Comparison of ENCODE assay signal across 9 cellular contexts in genomic region chr1:2279210-2279639, GRCh38. TPM values are rescaled to one million over a fixed set of nuclear protein-coding genes. Genes with fewer than 3 reads are reported as not detected.
DNase-seq lines count a peak whose midpoint lies in the region; ATAC-seq and TF ChIP-seq lines count a peak whose summit lies in the region.
"Had no signal": no experiment of that assay in that cellular context is flagged by ENCODE, and none has a peak within 500 bp of the region (broad histone marks: within the 10 kb centered on the region; RNA-seq: fewer than 3 reads in every experiment).

No MANE protein-coding gene starts in this region.

- H3K36me3 ChIP-seq in ES-I3 (ENCODE audit: insufficient read depth, low read length) = no peaks in the 10 kb centered on the region
- peaks cover 5% of the 10 kb centered on the region for H3K36me3 ChIP-seq in iPS DF 6.9 (ENCODE audit: control insufficient read depth, insufficient read depth, low read length)

- ATAC-seq in sciatic nerve (peak; percentile 69), foreskin keratinocyte (no peak)

- H3K27me3 ChIP-seq in iPS DF 6.9 (ENCODE audit: control insufficient read depth, insufficient read depth, low read length) (no peaks in the 10 kb centered on the region), foreskin keratinocyte (no peaks in the 10 kb centered on the region)

- intact Hi-C loops in sciatic nerve (cut with DNase I) = no loop called here

- no CpG with 5 or more reads among the region's 13 CpGs for WGBS in iPS DF 6.9 (ENCODE audit: insufficient coverage, insufficient read length)

- in situ Hi-C loops in astrocyte of the spinal cord (cut with HindIII; ENCODE audit: low sequenced_read_pairs) = no loop called here

- H3K9me3 ChIP-seq in ES-I3 (ENCODE audit: control insufficient read depth, insufficient read depth, low read length) (no peaks in the 10 kb centered on the region), iPS DF 6.9 (ENCODE audit: control insufficient read depth, insufficient read depth, low read length) (no peaks in the 10 kb centered on the region)

- H3K9ac ChIP-seq in ES-I3 (ENCODE audit: low read depth, low read length) = peak overlapping the region; percentile 8; the same call in 1 of the 2 replicates

- H3K4me1 ChIP-seq in ES-I3 (ENCODE audit: insufficient read depth, low read length) (peaks cover 22% of the 10 kb centered on the region), iPS DF 6.9 (ENCODE audit: control insufficient read depth, insufficient read depth, low read length) (peaks cover 13% of the 10 kb centered on the region), foreskin keratinocyte (no peaks in the 10 kb centered on the region)

- no peak overlapping the region for H3K4me3 ChIP-seq in astrocyte of the spinal cord (ENCODE audit: low read depth, low read length)
- H3K4me3 ChIP-seq in iPS DF 6.9 (ENCODE audit: low read length) = no peak overlapping the region

- DNase-seq in astrocyte of the spinal cord (ENCODE audit: low read depth, low spot score) = peak; percentile 95
- DNase-seq in iPS DF 6.9 (ENCODE audit: low read depth, low spot score) = peak; percentile 91
- DNase-seq in sciatic nerve (ENCODE audit: low spot score) = peak; percentile 82
- DNase-seq in DMS79 treated with DMSO at 0.1 percent for 48 hours (lab: John Stamatoyannopoulos, UW) = no peak
- no peak for DNase-seq in foreskin keratinocyte
- no peak for DNase-seq in SHP77 (lab: John Stamatoyannopoulos, UW)
- no peak for DNase-seq in SHP77 treated with DMSO at 0.1 percent for 48 hours (lab: John Stamatoyannopoulos, UW)
- DNase-seq: NCI-H1436 treated with DMSO at 0.1 percent for 48 hours had no signal

- H3K27ac ChIP-seq in iPS DF 6.9 (ENCODE audit: low read length) (no peak overlapping the region), foreskin keratinocyte (no peak overlapping the region)

- TF ChIP-seq CTCF in astrocyte of the spinal cord (IDR thresholded peaks at IDR 0.05; ENCODE audit: low read depth, low read length) (no peak), foreskin keratinocyte (conservative IDR thresholded peaks at IDR 0.05) (no peak)

RNA-seq across cellular contexts. Expression of gene SKI, which starts 51.1 kb away (rescaled TPM):
- total RNA-seq in sciatic nerve = 108 TPM
- 23.8 and 24.6 TPM in 2 replicates for total RNA-seq in foreskin keratinocyte
- polyA plus RNA-seq in foreskin keratinocyte = 9.3 and 10.7 TPM in 2 replicates

Comparison
In these comparisons a context has a peak if more than half of its experiments do, and no peak if none do; other contexts are left out.
1. DNase-seq: peak in astrocyte of the spinal cord (single experiment), iPS DF 6.9 (single experiment) and sciatic nerve (single experiment); none in DMS79 treated with DMSO at 0.1 percent for 48 hours (single experiment), foreskin keratinocyte (0 of 2), SHP77 (0 of 2) and SHP77 treated with DMSO at 0.1 percent for 48 hours (single experiment).